Comparison of ENCODE assay signal across 9 cellular contexts in genomic region chr2:184611221-184612085, GRCh38. TPM values are rescaled to one million over a fixed set of nuclear protein-coding genes. Genes with fewer than 3 reads are reported as not detected.
DNase-seq lines count a peak whose midpoint lies in the region; ATAC-seq and TF ChIP-seq lines count a peak whose summit lies in the region.
"Had no signal": no experiment of that assay in that cellular context is flagged by ENCODE, and none has a peak within 500 bp of the region (broad histone marks: within the 10 kb centered on the region; RNA-seq: fewer than 3 reads in every experiment).

No MANE protein-coding gene starts in this region.

- H3K9me2 ChIP-seq in PC-9 (ENCODE audit: insufficient read depth), result no peaks in the 10 kb centered on the region

- DNase-seq in A673 (ENCODE audit: low spot score) (peak; percentile 68), PC-9 (no peak), foreskin keratinocyte (peak in 1 of 2 donors; percentile 66), omental fat pad (ENCODE audit: low spot score) (no peak)
- DNase-seq in stimulated activated naive CD4-positive, alpha-beta T cell (lab: John Stamatoyannopoulos, UW), result no peak
- DNase-seq: caudate nucleus had no signal

- intact Hi-C loops in A673 (cut with micrococcal nuclease; ENCODE audit: unreplicated experiment) (loop anchor here (10.0 kb wide), 1 partner anchor 153 kb away; no protein-coding TSS in a partner anchor), PC-9 (cut with micrococcal nuclease; ENCODE audit: unreplicated experiment) (no loop called here)

- H3K79me2 ChIP-seq in PC-9 (ENCODE audit: low read depth), result no peaks in the 10 kb centered on the region

- CTCF ChIA-PET in A673 (lab: Charles Lee), result no interaction called here
- CTCF ChIA-PET in PC-9 (lab: Charles Lee), result interaction anchor here (0.8 kb wide), 1 partner anchor 1363 kb away, joined by 3 read pairs; no protein-coding TSS in a partner anchor

- peaks cover 6% of the 10 kb centered on the region for H3K9me3 ChIP-seq in A673 (ENCODE audit: low read depth, low read length, poor library complexity, severe bottlenecking)
- H3K9me3 ChIP-seq in PC-9 (ENCODE audit: insufficient read depth, low read depth), result no peaks in the 10 kb centered on the region

- H3K4me1 ChIP-seq in A673 (ENCODE audit: insufficient read depth, low read length, poor library complexity, severe bottlenecking) (no peaks in the 10 kb centered on the region), PC-9 (replicated peaks; ENCODE audit: insufficient read depth) (no peaks in the 10 kb centered on the region), foreskin keratinocyte (peaks cover 4% of the 10 kb centered on the region)

- H3K27me3 ChIP-seq in A673 (replicated peaks; ENCODE audit: insufficient read depth, low read depth, low read length, poor library complexity), result no peaks in the 10 kb centered on the region
- no peaks in the 10 kb centered on the region for H3K27me3 ChIP-seq in PC-9 (ENCODE audit: insufficient read depth, low read depth)
- H3K27me3 ChIP-seq in foreskin keratinocyte, result no peaks in the 10 kb centered on the region

- H3K27ac ChIP-seq in A673 (ENCODE audit: low read depth, low read length, poor library complexity, severe bottlenecking), result no peak overlapping the region
- no peak overlapping the region for H3K27ac ChIP-seq in PC-9
- no peak overlapping the region for H3K27ac ChIP-seq in foreskin keratinocyte

- no peak overlapping the region for H3K4me2 ChIP-seq in PC-9

- H2AFZ ChIP-seq in PC-9, result no peak overlapping the region

- H3K4me3 ChIP-seq in A673 (ENCODE audit: low read depth, low read length, poor library complexity, severe bottlenecking) (no peak overlapping the region), PC-9 (no peak overlapping the region)

- peak; percentile 70 for ATAC-seq in GM18870 (IDR thresholded peaks at IDR 0.05; ENCODE audit: unreplicated experiment)
- peak; percentile 23 for ATAC-seq in foreskin keratinocyte
- no peak for ATAC-seq in GM21390 (IDR thresholded peaks at IDR 0.05; ENCODE audit: unreplicated experiment)
- no peak for ATAC-seq in GM18861 (IDR thresholded peaks at IDR 0.05; ENCODE audit: unreplicated experiment)
- ATAC-seq in omental fat pad (ENCODE audit: low FRiP score), result no peak

- TF ChIP-seq CTCF in A673 (conservative IDR thresholded peaks at IDR 0.05; ENCODE audit: low read depth, low read length), result peak; percentile 66
- TF ChIP-seq CTCF in PC-9 (conservative IDR thresholded peaks at IDR 0.05), result peak; percentile 61
- TF ChIP-seq CTCF in foreskin keratinocyte (conservative IDR thresholded peaks at IDR 0.05), result peak; percentile 61
- no peak for TF ChIP-seq CTCF in omental fat pad (IDR thresholded peaks at IDR 0.05)

- POLR2A ChIA-PET in A673 (lab: Charles Lee; ENCODE audit: low non-redundant PET), result no interaction called here
- POLR2A ChIA-PET in PC-9 (lab: Charles Lee; ENCODE audit: unreplicated experiment), result no interaction called here

- H3F3A ChIP-seq in PC-9 (ENCODE audit: insufficient read depth, low read depth), result no peaks in the 10 kb centered on the region

- no TSS peak for BruUV-seq in A673 (replicated peaks; lab: Mats Ljungman, UMichigan)
- no TSS peak for BruUV-seq in PC-9 (replicated peaks; lab: Mats Ljungman, UMichigan)

- H3K36me3 ChIP-seq in A673 (ENCODE audit: insufficient read depth, low read length, poor library complexity, severe bottlenecking), result no peaks in the 10 kb centered on the region
- H3K36me3 ChIP-seq in PC-9 (ENCODE audit: low read depth), result no peaks in the 10 kb centered on the region

- no peaks in the 10 kb centered on the region for H4K20me1 ChIP-seq in PC-9 (ENCODE audit: insufficient read depth)

RNA-seq across cellular contexts. Expression of gene ZNF804A, which starts 13.1 kb away (rescaled TPM):
- total RNA-seq in A673 (2021) (2.5 and 3.4 TPM in 2 replicates), PC-9 (2021) (not detected in 2 replicates), foreskin keratinocyte (not detected in 2 replicates), omental fat pad (under 1 TPM in 3 of 4 donors, not detected in 1; 0.09 to 0.79 (median 0.60) TPM)
- not detected in 2 replicates for polyA plus RNA-seq in foreskin keratinocyte

Comparison
In these comparisons a context has a peak if more than half of its experiments do, and no peak if none do; other contexts are left out.
1. CTCF ChIP-seq: peak in A673 (single experiment), PC-9 (single experiment) and foreskin keratinocyte (single experiment); none in omental fat pad (0 of 3).
2. ATAC-seq: peak in GM18870 (single experiment) and foreskin keratinocyte (single experiment); none in GM21390 (single experiment), GM18861 (single experiment) and omental fat pad (single experiment).